In the genomic region with DNA sequence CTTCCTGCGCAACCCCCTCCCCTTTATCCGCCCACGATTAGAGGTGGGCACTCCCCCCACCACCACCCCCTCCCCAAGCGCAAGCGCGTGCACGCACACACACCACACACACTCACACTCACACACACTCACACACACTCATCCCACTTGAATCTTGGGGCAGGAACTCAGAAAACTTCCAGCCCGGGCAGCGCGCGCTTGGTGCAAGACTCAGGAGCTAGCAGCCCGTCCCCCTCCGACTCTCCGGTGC, we compare ENCODE assay signal across 8 cellular contexts. TPM values are rescaled to one million over a fixed set of nuclear protein-coding genes. Genes with fewer than 3 reads are reported as not detected.
DNase-seq lines count a peak whose midpoint lies in the region; ATAC-seq, FAIRE-seq and TF ChIP-seq lines count a peak whose summit lies in the region.

HMGA2 (plus strand) TSS at position 170 of the 250 bp plus-strand sequence. CDS start 788 bp downstream, outside the sequence.

- POLR2A ChIA-PET in A673 (lab: Charles Lee; ENCODE audit: low non-redundant PET): interaction anchor here (0.6 kb wide), 1 partner anchor 78 kb away, joined by 3 read pairs; no protein-coding TSS in a partner anchor

- WGBS in lower leg skin, 2 donors: 0 to 4% methylated on average over 12 to 14 of the region's 14 CpGs
- WGBS in transverse colon (ENCODE audit: low coverage in 1 of 2), 2 donors: 0 to 1% methylated on average over 1 to 14 of the region's 14 CpGs

- H3K9me3 ChIP-seq in A673 (ENCODE audit: low read depth, low read length, poor library complexity, severe bottlenecking) (no peaks in the 10 kb centered on the region), transverse colon (no peaks in the 10 kb centered on the region)

- H3K4me1 ChIP-seq in A673 (ENCODE audit: insufficient read depth, low read length, poor library complexity, severe bottlenecking) (peaks cover 22% of the 10 kb centered on the region), transverse colon (peaks cover 8 to 35% (median 23%) of the 10 kb centered on the region in 4 donors)

- TF ChIP-seq CTCF in A673 (conservative IDR thresholded peaks at IDR 0.05; ENCODE audit: low read depth, low read length) (no peak), bronchial epithelial cell (IDR thresholded peaks at IDR 0.05; ENCODE audit: insufficient read depth, low read length, severe bottlenecking) (no peak), lower leg skin (IDR thresholded peaks at IDR 0.05) (no peak), transverse colon (IDR thresholded peaks at IDR 0.05) (no peak)

- no peaks in the 10 kb centered on the region for H3K27me3 ChIP-seq in A673 (replicated peaks; ENCODE audit: insufficient read depth, low read depth, low read length, poor library complexity)
- no peaks in the 10 kb centered on the region for H3K27me3 ChIP-seq in bronchial epithelial cell (ENCODE audit: control insufficient read depth, insufficient read depth, low read length)
- peaks cover 89% of the 10 kb centered on the region for H3K27me3 ChIP-seq in transverse colon

- BruUV-seq in A673 (replicated peaks; lab: Mats Ljungman, UMichigan): no TSS peak

- no peak for TF ChIP-seq POLR2A in lower leg skin (IDR thresholded peaks at IDR 0.05)
- no peak for TF ChIP-seq POLR2A in transverse colon (IDR thresholded peaks at IDR 0.05)

- ATAC-seq in esophagus mucosa (no peak), HG03469 (IDR thresholded peaks at IDR 0.05; ENCODE audit: unreplicated experiment) (no peak)

- H3K4me3 ChIP-seq in A673 (ENCODE audit: low read depth, low read length, poor library complexity, severe bottlenecking) (peak within 1 kb of the TSS; percentile 85), bronchial epithelial cell (ENCODE audit: low read depth, low read length) (peak within 1 kb of the TSS; percentile 84), lower leg skin (ENCODE audit: low read depth, poor library complexity, severe bottlenecking) (peak within 1 kb of the TSS; percentile 16), transverse colon (peak within 1 kb of the TSS; percentile 51 to 61 (median 56))

- TF ChIP-seq EP300 in transverse colon (IDR thresholded peaks at IDR 0.05; ENCODE audit: low read depth): no peak

- CTCF ChIA-PET in A673 (lab: Charles Lee): interaction anchor here (0.7 kb wide), 1 partner anchor 240 kb away, joined by 5 read pairs; no protein-coding TSS in a partner anchor

- in situ Hi-C loops in transverse colon (cut with MboI; ENCODE audit: low pct_ligation_motif_present in 1 of 4, low pct_unique_long_range_greater_than_20kb in 1 of 4, low sequenced_read_pairs in 3 of 4): no loop called here

- intact Hi-C loops in A673 (cut with micrococcal nuclease; ENCODE audit: unreplicated experiment): loop anchor here (2.0 to 5.0 kb wide), 6 partner anchors 107 to 517 kb away; no protein-coding TSS in a partner anchor
- intact Hi-C loops in lower leg skin (cut with DNase I; ENCODE audit: low total_unique reads): no loop called here
- intact Hi-C loops in transverse colon (cut with DNase I; ENCODE audit: low total_unique reads): no loop called here

- DNase-seq in A673 (ENCODE audit: low spot score) (no peak), HS-5 (ENCODE audit: low read depth) (peak; percentile 74), bronchial epithelial cell (ENCODE audit: low read depth) (no peak), lower leg skin (ENCODE audit: low spot score in 2 of 2) (peak in 1 of 2 donors; percentile 87), transverse colon (no peak), NCI-H1417 treated with DMSO at 0.1 percent for 48 hours (lab: John Stamatoyannopoulos, UW) (no peak)

- H3K36me3 ChIP-seq in A673 (ENCODE audit: insufficient read depth, low read length, poor library complexity, severe bottlenecking) (no peaks in the 10 kb centered on the region), bronchial epithelial cell (ENCODE audit: control insufficient read depth, insufficient read depth, low read length) (no peaks in the 10 kb centered on the region), transverse colon (no peaks in the 10 kb centered on the region)

- H3K27ac ChIP-seq in A673 (ENCODE audit: low read depth, low read length, poor library complexity, severe bottlenecking) (peak within 1 kb of the TSS; percentile 95), transverse colon (peak within 1 kb of the TSS; percentile 75 to 79 (median 76))

- no peak for FAIRE-seq in bronchial epithelial cell (lab: Jason Lieb, UNC)

RNA-seq across cellular contexts. Expression of gene HMGA2, which starts in this region (rescaled TPM):
- total RNA-seq in A673 (2021) (96.8 and 103 TPM in 2 replicates), bronchial epithelial cell (8.3 and 21.1 TPM in 2 replicates), lower leg skin (under 1 TPM in 1 of 4 donors, not detected in 3; 0.23 TPM), transverse colon (10 to 100 TPM in 2 of 4 donors, 1 to 10 TPM in 2; 7.4 to 15.7 (median 10.4) TPM), esophagus mucosa (3.3 TPM)

Comparison
In these comparisons a context has a peak if more than half of its experiments do, and no peak if none do; other contexts are left out.
1. H3K4me3 ChIP-seq: peak in every context shown above with its lines; median percentile 85 in A673; 84 in bronchial epithelial cell; 56 in transverse colon; 16 in lower leg skin.